Comparison of ENCODE assay signal across 14 cellular contexts in genomic region chr9:114371343-114371985, GRCh38. TPM values are rescaled to one million over a fixed set of nuclear protein-coding genes. Genes with fewer than 3 reads are reported as not detected.
DNase-seq lines count a peak whose midpoint lies in the region; ATAC-seq and TF ChIP-seq lines count a peak whose summit lies in the region.
"Had no signal": no experiment of that assay in that cellular context is flagged by ENCODE, and none has a peak within 500 bp of the region (broad histone marks: within the 10 kb centered on the region; RNA-seq: fewer than 3 reads in every experiment).

No MANE protein-coding gene starts in this region.

- peak overlapping the region; percentile 81 for H3K27ac ChIP-seq in RWPE2 (ENCODE audit: poor library complexity, severe bottlenecking)
- H3K27ac ChIP-seq in effector memory CD4-positive, alpha-beta T cell (ENCODE audit: insufficient read depth, low read length, poor library complexity, severe bottlenecking): peak overlapping the region; percentile 75
- H3K27ac ChIP-seq in spleen: peak overlapping the region; percentile 76 to 99 (median 94)
- H3K27ac ChIP-seq: testis had no signal

- H3K36me3 ChIP-seq in RWPE2 (ENCODE audit: low read depth) (no peaks in the 10 kb centered on the region; the same call in 1 of the 2 replicates), spleen (peaks cover 0 to 100% (median 39%) of the 10 kb centered on the region in 6 donors)
- H3K36me3 ChIP-seq in effector memory CD4-positive, alpha-beta T cell (ENCODE audit: control insufficient read depth, insufficient read depth, low read length): peaks cover 43% of the 10 kb centered on the region

- no peak for DNase-seq in T-helper 1 cell
- no peak for DNase-seq in RWPE2 (ENCODE audit: low spot score)
- no peak for DNase-seq in effector memory CD4-positive, alpha-beta T cell
- no peak for DNase-seq in spleen
- DNase-seq in HK-2 (ENCODE audit: unreplicated experiment): no peak
- DNase-seq in HuH-7 (ENCODE audit: low spot score): no peak
- DNase-seq: heart left ventricle, NCI-H2171, Right ventricle myocardium superior, testis had no signal

- H3K36me3 Mint-ChIP-seq in T-helper 1 cell treated with Interleukin-12 subunit alpha and Interleukin-12 subunit beta and Interleukin-4 antibody, amounts not matched to agents 30 μg/mL and 1 μg/mL, for 36 hours (ENCODE audit: low read depth): peaks cover 79% of the 10 kb centered on the region

- no peaks in the 10 kb centered on the region for H3K9me3 ChIP-seq in RWPE2 (ENCODE audit: severe bottlenecking)
- no peaks in the 10 kb centered on the region for H3K9me3 ChIP-seq in effector memory CD4-positive, alpha-beta T cell (ENCODE audit: control insufficient read depth, low read length)
- no peaks in the 10 kb centered on the region for H3K9me3 ChIP-seq in spleen
- H3K9me3 ChIP-seq: heart left ventricle, testis had no signal

- no peak for TF ChIP-seq CTCF in RWPE2 (IDR thresholded peaks at IDR 0.05; ENCODE audit: poor library complexity, severe bottlenecking)
- no peak for TF ChIP-seq CTCF in spleen (IDR thresholded peaks at IDR 0.05 in 8 of 11, conservative IDR thresholded peaks at IDR 0.05 in 3 of 11)

- H3K4me1 ChIP-seq in RWPE2 (ENCODE audit: insufficient read depth, poor library complexity, severe bottlenecking): peaks cover 21% of the 10 kb centered on the region
- peaks cover 92% of the 10 kb centered on the region for H3K4me1 ChIP-seq in effector memory CD4-positive, alpha-beta T cell (ENCODE audit: control insufficient read depth, insufficient read depth, low read length, poor library complexity, severe bottlenecking)
- H3K4me1 ChIP-seq in spleen: peaks cover 70 to 100% (median 96%) of the 10 kb centered on the region in 6 donors

- intact Hi-C loops in spleen (cut with DNase I; ENCODE audit: low total_unique reads): no loop called here

- H3K9me3 Mint-ChIP-seq in T-helper 1 cell treated with Interleukin-12 subunit alpha and Interleukin-12 subunit beta and Interleukin-4 antibody, amounts not matched to agents 30 μg/mL and 1 μg/mL, for 36 hours: no peaks in the 10 kb centered on the region

- 39 to 80% (median 59%) methylated on average over 2 to 7 of the region's 7 CpGs for WGBS in spleen, 5 donors

- peak overlapping the region; percentile 81 for H3K27ac Mint-ChIP-seq in T-helper 1 cell treated with Interleukin-12 subunit alpha and Interleukin-12 subunit beta and Interleukin-4 antibody, amounts not matched to agents 30 μg/mL and 1 μg/mL, for 36 hours

- H3K4me1 Mint-ChIP-seq in T-helper 1 cell treated with Interleukin-12 subunit alpha and Interleukin-12 subunit beta and Interleukin-4 antibody, amounts not matched to agents 30 μg/mL and 1 μg/mL, for 36 hours (ENCODE audit: low read depth): peaks cover 75% of the 10 kb centered on the region

- no peaks in the 10 kb centered on the region for H3K27me3 ChIP-seq in RWPE2 (ENCODE audit: insufficient read depth, poor library complexity, severe bottlenecking)
- no peaks in the 10 kb centered on the region for H3K27me3 ChIP-seq in effector memory CD4-positive, alpha-beta T cell (replicated peaks; ENCODE audit: control insufficient read depth, insufficient read depth, low read length, poor library complexity, severe bottlenecking)
- H3K27me3 ChIP-seq in spleen (replicated peaks in 1 of 7): no peaks in the 10 kb centered on the region
- H3K27me3 ChIP-seq: heart left ventricle, testis had no signal

- no peaks in the 10 kb centered on the region for H3K27me3 Mint-ChIP-seq in T-helper 1 cell treated with Interleukin-12 subunit alpha and Interleukin-12 subunit beta and Interleukin-4 antibody, amounts not matched to agents 30 μg/mL and 1 μg/mL, for 36 hours (ENCODE audit: low read depth)

- ATAC-seq in RWPE2 (ENCODE audit: low read depth): no peak
- ATAC-seq in GM21576 (IDR thresholded peaks at IDR 0.05; ENCODE audit: unreplicated experiment): no peak

- H3K4me3 ChIP-seq in RWPE2 (ENCODE audit: severe bottlenecking): no peak overlapping the region
- peak overlapping the region; percentile 43 for H3K4me3 ChIP-seq in effector memory CD4-positive, alpha-beta T cell (ENCODE audit: insufficient read depth, low read depth, low read length, poor library complexity, severe bottlenecking)
- peak overlapping the region in 4 of 8 donors; percentile 13 to 64 (median 18) for H3K4me3 ChIP-seq in spleen
- H3K4me3 ChIP-seq: testis had no signal

- TF ChIP-seq POLR2A in spleen (IDR thresholded peaks at IDR 0.05): no peak

- H3K4me3 Mint-ChIP-seq in T-helper 1 cell treated with Interleukin-12 subunit alpha and Interleukin-12 subunit beta and Interleukin-4 antibody, amounts not matched to agents 30 μg/mL and 1 μg/mL, for 36 hours: peak overlapping the region; percentile 87

RNA-seq across cellular contexts. Expression of gene AKNA, which starts 16.3 kb away (rescaled TPM):
- total RNA-seq in spleen: 100 to 1,000 TPM; 198 to 324 (median 238) TPM
- 100 to 1,000 TPM in 2 of 3 donors, 10 to 100 TPM in 1; 92.9 to 129 (median 124) TPM for polyA plus RNA-seq in spleen

RNA-seq across cellular contexts. Expression of gene ORM2, which starts 41.8 kb away (rescaled TPM):
- under 1 TPM in 2 of 7 donors, not detected in 5; 0.57 to 0.93 TPM for total RNA-seq in spleen
- polyA plus RNA-seq in spleen: under 1 TPM in 2 of 3 donors, not detected in 1; 0.13 to 0.18 TPM
- total RNA-seq: A172, dermis microvascular lymphatic vessel endothelial cell, heart left ventricle, Right ventricle myocardium superior had no signal

RNA-seq across cellular contexts. Expression of gene ORM1, which starts 48.6 kb away (rescaled TPM):
- 10 to 100 TPM in 2 of 7 donors, 1 to 10 TPM in 4, under 1 TPM in 1; 0.95 to 13.6 (median 6.2) TPM for total RNA-seq in spleen
- polyA plus RNA-seq in spleen: 1 to 10 TPM in 2 of 3 donors, under 1 TPM in 1; 0.99 to 2.0 (median 1.7) TPM
- total RNA-seq: A172, dermis microvascular lymphatic vessel endothelial cell, testis had no signal
